1 cellular context compared by ENCODE assay signal in the genomic region with DNA sequence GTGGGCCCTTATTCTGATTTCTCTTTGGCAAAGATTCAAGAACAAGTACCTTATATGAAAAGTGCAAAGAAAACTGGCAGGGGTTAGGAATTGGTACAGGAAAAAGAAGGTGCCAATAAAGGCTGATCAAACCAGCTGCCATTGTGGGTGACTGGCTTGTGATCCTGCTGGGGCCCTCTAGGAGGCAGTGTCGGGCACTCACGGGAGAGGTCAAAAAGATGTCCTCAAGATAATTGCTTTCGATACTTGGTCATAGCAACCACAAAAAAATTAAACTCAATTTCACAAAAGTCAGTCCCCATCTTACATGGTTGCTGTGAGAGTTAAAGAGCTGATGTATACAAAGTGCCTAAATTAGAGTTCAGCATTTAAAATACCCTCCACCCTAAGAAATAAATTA.
TF ChIP-seq lines count a peak whose summit lies in the region.

No MANE protein-coding gene starts in this region.

TF ChIP-seq in K562, 482 proteins besides CTCF, POLR2A, EP300 and RAD21 (continued from another document):
- TF ChIP-seq, protein P1, sequence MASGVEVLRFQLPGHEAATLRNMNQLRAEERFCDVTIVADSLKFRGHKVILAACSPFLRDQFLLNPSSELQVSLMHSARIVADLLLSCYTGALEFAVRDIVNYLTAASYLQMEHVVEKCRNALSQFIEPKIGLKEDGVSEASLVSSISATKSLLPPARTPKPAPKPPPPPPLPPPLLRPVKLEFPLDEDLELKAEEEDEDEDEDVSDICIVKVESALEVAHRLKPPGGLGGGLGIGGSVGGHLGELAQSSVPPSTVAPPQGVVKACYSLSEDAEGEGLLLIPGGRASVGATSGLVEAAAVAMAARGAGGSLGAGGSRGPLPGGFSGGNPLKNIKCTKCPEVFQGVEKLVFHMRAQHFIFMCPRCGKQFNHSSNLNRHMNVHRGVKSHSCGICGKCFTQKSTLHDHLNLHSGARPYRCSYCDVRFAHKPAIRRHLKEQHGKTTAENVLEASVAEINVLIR (CRISPR knock-in tag; IDR thresholded peaks at IDR 0.05), result no peak
- no peak for TF ChIP-seq ZKSCAN3 (CRISPR knock-in tag; IDR thresholded peaks at IDR 0.05)
- TF ChIP-seq ESRRA (IDR thresholded peaks at IDR 0.05; ENCODE audit: borderline replicate concordance, low read depth), result peak; percentile 97
- TF ChIP-seq BHLHE40 (IDR thresholded peaks at IDR 0.05; ENCODE audit: low read length), result 0 out of 2 replicates have a peak, but pooled peaks have one; percentile 53
- TF ChIP-seq RUNX1 (IDR thresholded peaks at IDR 0.05; ENCODE audit: low read depth), result no peak
- no peak for TF ChIP-seq ZNF274 (IDR thresholded peaks at IDR 0.05; ENCODE audit: borderline replicate concordance, low read depth, low read length)
- TF ChIP-seq, protein P2, sequence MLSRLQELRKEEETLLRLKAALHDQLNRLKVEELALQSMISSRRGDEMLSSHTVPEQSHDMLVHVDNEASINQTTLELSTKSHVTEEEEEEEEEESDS (CRISPR knock-in tag; IDR thresholded peaks at IDR 0.05), result no peak
- TF ChIP-seq, protein P3, sequence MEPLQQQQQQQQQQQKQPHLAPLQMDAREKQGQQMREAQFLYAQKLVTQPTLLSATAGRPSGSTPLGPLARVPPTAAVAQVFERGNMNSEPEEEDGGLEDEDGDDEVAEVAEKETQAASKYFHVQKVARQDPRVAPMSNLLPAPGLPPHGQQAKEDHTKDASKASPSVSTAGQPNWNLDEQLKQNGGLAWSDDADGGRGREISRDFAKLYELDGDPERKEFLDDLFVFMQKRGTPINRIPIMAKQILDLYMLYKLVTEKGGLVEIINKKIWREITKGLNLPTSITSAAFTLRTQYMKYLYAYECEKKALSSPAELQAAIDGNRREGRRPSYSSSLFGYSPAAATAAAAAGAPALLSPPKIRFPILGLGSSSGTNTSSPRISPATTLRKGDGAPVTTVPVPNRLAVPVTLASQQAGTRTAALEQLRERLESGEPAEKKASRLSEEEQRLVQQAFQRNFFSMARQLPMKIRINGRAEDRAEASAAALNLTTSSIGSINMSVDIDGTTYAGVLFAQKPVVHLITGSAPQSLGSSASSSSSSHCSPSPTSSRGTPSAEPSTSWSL (CRISPR knock-in tag; IDR thresholded peaks at IDR 0.05; ENCODE audit: borderline replicate concordance), result no peak
- 0 out of 2 replicates have a peak, but pooled peaks have one; percentile 10 for TF ChIP-seq KLF16 (IDR thresholded peaks at IDR 0.05)
- no peak for TF ChIP-seq ETV5 (CRISPR knock-in tag; IDR thresholded peaks at IDR 0.05; ENCODE audit: low read depth)
- TF ChIP-seq SNIP1 (IDR thresholded peaks at IDR 0.05; ENCODE audit: low read depth), result no peak
- no peak for TF ChIP-seq NFE2 (IDR thresholded peaks at IDR 0.05; ENCODE audit: low read depth)
- no peak for TF ChIP-seq MCM7 (IDR thresholded peaks at IDR 0.05)
- no peak for TF ChIP-seq C11orf30 (IDR thresholded peaks at IDR 0.05; ENCODE audit: low read depth)
- no peak for TF ChIP-seq SAFB2 (IDR thresholded peaks at IDR 0.05; ENCODE audit: borderline replicate concordance, low read depth, low read length, severe bottlenecking)
- no peak for TF ChIP-seq SPI1 (IDR thresholded peaks at IDR 0.05; ENCODE audit: borderline replicate concordance, low read depth, low read length)
